In genomic region chr7:107867858-107868466, GRCh38 we compare ENCODE assay signal across 19 cellular contexts. TPM values are rescaled to one million over a fixed set of nuclear protein-coding genes. Genes with fewer than 3 reads are reported as not detected.
DNase-seq lines count a peak whose midpoint lies in the region; ATAC-seq, FAIRE-seq and TF ChIP-seq lines count a peak whose summit lies in the region.
"Had no signal": no experiment of that assay in that cellular context is flagged by ENCODE, and none has a peak within 500 bp of the region (broad histone marks: within the 10 kb centered on the region; RNA-seq: fewer than 3 reads in every experiment).

No MANE protein-coding gene starts in this region.

- H3K4me1 Mint-ChIP-seq in activated CD4-positive, alpha-beta memory T cell treated with anti-CD3 and anti-CD28 coated beads, Interleukin-2, amount 10 ng/mL, durations not matched to agents 7 days and 5 days, result peaks cover 22% of the 10 kb centered on the region
- H3K4me1 Mint-ChIP-seq: H9 had no signal

- no TSS peak for BruUV-seq in HepG2 (replicated peaks; lab: Mats Ljungman, UMichigan)

- H3K9me3 ChIP-seq in liver (ENCODE audit: control insufficient read depth in 4 of 4, low read length in 3 of 4), result no peaks in the 10 kb centered on the region
- no peaks in the 10 kb centered on the region for H3K9me3 ChIP-seq in HepG2 (ENCODE audit: low read length)
- no peaks in the 10 kb centered on the region for H3K9me3 ChIP-seq in right lobe of liver
- H3K9me3 ChIP-seq in gastroesophageal sphincter, result no peaks in the 10 kb centered on the region
- H3K9me3 ChIP-seq: BLaER1 had no signal

- H3K36me3 ChIP-seq in liver (ENCODE audit: control insufficient read depth in 4 of 4, insufficient read depth in 3 of 4, low read depth in 1 of 4, low read length in 3 of 4) (no peaks in the 10 kb centered on the region), HepG2 (replicated peaks in 1 of 2; ENCODE audit: control insufficient read depth in 1 of 2, insufficient read depth in 2 of 2, low read length in 2 of 2) (no peaks in the 10 kb centered on the region), right lobe of liver (no peaks in the 10 kb centered on the region), gastroesophageal sphincter (no peaks in the 10 kb centered on the region)
- H3K36me3 ChIP-seq: BLaER1 had no signal

- CTCF ChIA-PET in HepG2 (lab: Yijun Ruan, JAX; ENCODE audit: low intra/inter-chr PET ratio, low total read pairs), result no interaction called here
- CTCF ChIA-PET in activated CD4-positive, alpha-beta memory T cell treated with anti-CD3 and anti-CD28 coated beads, Interleukin-2, amount 10 ng/mL, durations not matched to agents 7 days and 5 days (lab: Charles Lee), result interaction anchor here (1.3 to 2.3 kb wide), 3 partner anchors 9 to 125 kb away, joined by 4 to 8 read pairs (median 6); partner anchors contain the start of gene CBLL1

- no peaks in the 10 kb centered on the region for H3K36me3 Mint-ChIP-seq in activated CD4-positive, alpha-beta memory T cell treated with anti-CD3 and anti-CD28 coated beads, Interleukin-2, amount 10 ng/mL, durations not matched to agents 7 days and 5 days (ENCODE audit: low read depth)

- DNase-seq in HepG2 (ENCODE audit: low spot score) (no peak), right lobe of liver (no peak)
- no peak for DNase-seq in activated CD4-positive, alpha-beta memory T cell treated with anti-CD3 and anti-CD28 coated beads, Interleukin-2, amount 10 ng/mL, durations not matched to agents 7 days and 5 days
- DNase-seq in activated naive CD4-positive, alpha-beta T cell (lab: John Stamatoyannopoulos, UW), result no peak
- DNase-seq: 8988T; AML-193; Calu3; CD4-positive, CD25-positive, alpha-beta regulatory T cell; DMS 273 treated with DMSO at 0.1 percent for 48 hours; GOT3; H9; HFFc6 had no signal

- H3K4me1 ChIP-seq in liver (ENCODE audit: control insufficient read depth in 4 of 4, insufficient read depth in 4 of 4, low read length in 3 of 4) (peaks cover 8 to 28% (median 20%) of the 10 kb centered on the region in 4 donors), HepG2 (ENCODE audit: insufficient read depth, low read length) (peaks cover 29% of the 10 kb centered on the region), right lobe of liver (peaks cover 0 to 15% (median 5%) of the 10 kb centered on the region in 4 donors), gastroesophageal sphincter (no peaks in the 10 kb centered on the region)
- H3K4me1 ChIP-seq: BLaER1 had no signal

- TF ChIP-seq POLR2A in HepG2 (IDR thresholded peaks at IDR 0.05; ENCODE audit: insufficient read depth in 1 of 2, low read depth in 2 of 2, low read length in 2 of 2) (no peak), right lobe of liver (IDR thresholded peaks at IDR 0.05) (no peak), gastroesophageal sphincter (IDR thresholded peaks at IDR 0.05) (no peak)

- no peaks in the 10 kb centered on the region for H3K79me2 ChIP-seq in HepG2 (ENCODE audit: insufficient read depth, low read length)

- 43% methylated on average over 3 of the region's 3 CpGs for WGBS in liver
- 9% methylated on average over 3 of the region's 3 CpGs for WGBS in HepG2 (ENCODE audit: low lambda C conversion rate)
- 31% methylated on average over 3 of the region's 3 CpGs for WGBS in right lobe of liver (ENCODE audit: insufficient coverage, low coverage, low lambda C conversion rate, missing lambda C conversion rate)
- 67 to 77% methylated on average over 3 of the region's 3 CpGs for WGBS in gastroesophageal sphincter (ENCODE audit: low coverage in 1 of 2), 2 donors

- no peak overlapping the region for H3K27ac Mint-ChIP-seq in activated CD4-positive, alpha-beta memory T cell treated with anti-CD3 and anti-CD28 coated beads, Interleukin-2, amount 10 ng/mL, durations not matched to agents 7 days and 5 days
- H3K27ac Mint-ChIP-seq: CD4-positive, CD25-positive, alpha-beta regulatory T cell; HFFc6 had no signal

- H3K9ac ChIP-seq in liver (ENCODE audit: low read depth in 1 of 2, low read length in 2 of 2) (no peak overlapping the region), HepG2 (ENCODE audit: insufficient read depth, low read depth, low read length) (no peak overlapping the region)
- H3K9ac ChIP-seq: BLaER1 had no signal

- ATAC-seq in HepG2, result no peak
- peak; percentile 54 to 86 (median 80) for ATAC-seq in right lobe of liver
- ATAC-seq in gastroesophageal sphincter, result no peak
- ATAC-seq: GM12878 had no signal

- no peak overlapping the region for H3K4me2 ChIP-seq in HepG2 (ENCODE audit: low read depth, low read length)
- H3K4me2 ChIP-seq: BLaER1 had no signal

- TF ChIP-seq RAD21 in liver (IDR thresholded peaks at IDR 0.05) (no peak), HepG2 (CRISPR knock-in tag; IDR thresholded peaks at IDR 0.05) (no peak)

- H3K4me3 Mint-ChIP-seq in activated CD4-positive, alpha-beta memory T cell treated with anti-CD3 and anti-CD28 coated beads, Interleukin-2, amount 10 ng/mL, durations not matched to agents 7 days and 5 days, result no peak overlapping the region
- H3K4me3 Mint-ChIP-seq: CD4-positive, CD25-positive, alpha-beta regulatory T cell; H9; HFFc6 had no signal

- FAIRE-seq in HepG2 (lab: Jason Lieb, UNC), result no peak
- FAIRE-seq: GM12878, GM18507 had no signal

- in situ Hi-C loops in HepG2 (cut with HindIII; ENCODE audit: extremely low pct_ligation_motif_present, low pct_unique_long_range_greater_than_20kb), result loop anchor here (25.0 kb wide), 1 partner anchor 406 kb away; the partner anchor contains the start of gene GPR22

- H4K20me1 ChIP-seq in HepG2 (ENCODE audit: insufficient read depth, low read length), result no peaks in the 10 kb centered on the region
- H4K20me1 ChIP-seq: BLaER1 had no signal

- no peaks in the 10 kb centered on the region for H3K9me3 Mint-ChIP-seq in activated CD4-positive, alpha-beta memory T cell treated with anti-CD3 and anti-CD28 coated beads, Interleukin-2, amount 10 ng/mL, durations not matched to agents 7 days and 5 days
- H3K9me3 Mint-ChIP-seq: H9, HFFc6 had no signal

- no peak for TF ChIP-seq EP300 in HepG2 (IDR thresholded peaks at IDR 0.05; ENCODE audit: low read depth in 2 of 2, low read length in 2 of 2)
- no peak for TF ChIP-seq EP300 in HepG2 (CRISPR knock-in tag; IDR thresholded peaks at IDR 0.05; ENCODE audit: borderline replicate concordance)
- no peak for TF ChIP-seq EP300 in gastroesophageal sphincter (IDR thresholded peaks at IDR 0.05)

- H3K27ac ChIP-seq in liver (ENCODE audit: low read depth in 1 of 2, low read length in 2 of 2) (no peak overlapping the region), HepG2 (ENCODE audit: extremely low read length, insufficient read depth, low read length) (no peak overlapping the region), VCaP (peak overlapping the region; percentile 64), right lobe of liver (no peak overlapping the region), gastroesophageal sphincter (no peak overlapping the region)
- H3K27ac ChIP-seq: BLaER1, HL-60 had no signal

- H3K4me3 ChIP-seq in liver (ENCODE audit: low read depth in 1 of 3, low read length in 3 of 3) (no peak overlapping the region), HepG2 (replicated peaks in 1 of 3; ENCODE audit: insufficient read depth in 1 of 3, low read depth in 2 of 3, low read length in 3 of 3) (no peak overlapping the region), right lobe of liver (no peak overlapping the region), gastroesophageal sphincter (no peak overlapping the region)
- H3K4me3 ChIP-seq: BLaER1, GM12878 had no signal

- POLR2A ChIA-PET in HepG2 (lab: Yijun Ruan, JAX), result interaction anchor here (0.8 kb wide), 1 partner anchor 11 kb away, joined by 3 read pairs; no protein-coding TSS in a partner anchor
- POLR2A ChIA-PET in activated CD4-positive, alpha-beta memory T cell treated with anti-CD3 and anti-CD28 coated beads, Interleukin-2, amount 10 ng/mL, durations not matched to agents 7 days and 5 days (lab: Charles Lee), result interaction anchor here (1.5 to 2.3 kb wide), 2 partner anchors 10 to 124 kb away, joined by 3 to 9 read pairs; partner anchors contain the start of gene CBLL1

- intact Hi-C loops in HepG2 (cut with micrococcal nuclease; ENCODE audit: unreplicated experiment) (no loop called here), right lobe of liver (cut with DNase I) (no loop called here)

- no peaks in the 10 kb centered on the region for H3K27me3 Mint-ChIP-seq in activated CD4-positive, alpha-beta memory T cell treated with anti-CD3 and anti-CD28 coated beads, Interleukin-2, amount 10 ng/mL, durations not matched to agents 7 days and 5 days

- TF ChIP-seq CTCF in liver (IDR thresholded peaks at IDR 0.05; ENCODE audit: low read depth, low read length, missing input control) (no peak), HepG2 (CRISPR knock-in tag; IDR thresholded peaks at IDR 0.05) (no peak), VCaP (conservative IDR thresholded peaks at IDR 0.05) (no peak), right lobe of liver (IDR thresholded peaks at IDR 0.05) (no peak), gastroesophageal sphincter (IDR thresholded peaks at IDR 0.05) (no peak)

- no peak overlapping the region for H2AFZ ChIP-seq in HepG2 (ENCODE audit: low read length)

- no peaks in the 10 kb centered on the region for H3K27me3 ChIP-seq in liver (ENCODE audit: control insufficient read depth in 4 of 4, insufficient read depth in 4 of 4, low read length in 3 of 4)
- H3K27me3 ChIP-seq in HepG2 (ENCODE audit: control insufficient read depth in 1 of 2, insufficient read depth in 2 of 2, low read length in 2 of 2), result peaks cover 0 to 14% of the 10 kb centered on the region in 2 experiments; a peak in 1 of 5 replicates
- H3K27me3 ChIP-seq in right lobe of liver, result no peaks in the 10 kb centered on the region
- no peaks in the 10 kb centered on the region for H3K27me3 ChIP-seq in gastroesophageal sphincter
- H3K27me3 ChIP-seq: BLaER1 had no signal

RNA-seq across cellular contexts. Expression of gene DLD, which starts 23.0 kb away (rescaled TPM):
- total RNA-seq in liver (10 to 100 TPM; 49.4 to 78.1 TPM), HepG2 (2016; rRNA removed; fragmentation: Illumina TruSeq; extraction: Trizol) (95.2 and 128 TPM in 2 replicates), right lobe of liver (10 to 100 TPM; 51.5 to 69.4 (median 61.0) TPM), gastroesophageal sphincter (100 to 1,000 TPM in 3 of 4 donors, 10 to 100 TPM in 1; 79.3 to 246 (median 148) TPM)
- polyA plus RNA-seq in liver (100 to 1,000 TPM in 1 of 2 donors, 10 to 100 TPM in 1; 56.1 to 121 TPM), HepG2 (2011; rRNA removed) (49.1 and 56.8 TPM in 2 replicates)
- 4.0 and 6.8 TPM in 2 replicates for total RNA-seq in HepG2 (2016; cell fraction: cytosol; rRNA removed; fragmentation: Illumina TruSeq; extraction: Trizol; ENCODE audit: low read depth)
- total RNA-seq in HepG2 (2016; cell fraction: insoluble cytoplasmic fraction; rRNA removed; fragmentation: Illumina TruSeq; extraction: Trizol), result 89.3 and 126 TPM in 2 replicates
- 14.2 and 16.2 TPM in 2 replicates for total RNA-seq in HepG2 (2016; cell fraction: membrane; rRNA removed; fragmentation: Illumina TruSeq; extraction: Trizol)
- total RNA-seq in HepG2 (2016; cell fraction: nucleus; rRNA removed; fragmentation: Illumina TruSeq; extraction: Trizol), result 61.9 and 75.0 TPM in 2 replicates
- 55.9 and 73.4 TPM in 2 replicates for polyA plus RNA-seq in HepG2 (2011; cell fraction: cytosol; rRNA removed)
- 25.3 and 27.2 TPM in 2 replicates for polyA plus RNA-seq in HepG2 (2011; cell fraction: nucleus; rRNA removed)
- polyA plus RNA-seq in HepG2 (2012), result 72.7 and 78.6 TPM in 2 replicates
- polyA plus RNA-seq in HepG2 (2016; cell fraction: cytosol; fragmentation: Illumina TruSeq; extraction: Trizol; ENCODE audit: low read depth), result 5.4 and 5.8 TPM in 2 replicates
- 120 and 143 TPM in 2 replicates for polyA plus RNA-seq in HepG2 (2016; cell fraction: insoluble cytoplasmic fraction; fragmentation: Illumina TruSeq; extraction: Trizol; ENCODE audit: low read depth)
- 9.0 and 13.3 TPM in 2 replicates for polyA plus RNA-seq in HepG2 (2016; cell fraction: membrane; fragmentation: Illumina TruSeq; extraction: Trizol; ENCODE audit: low read depth)
- polyA plus RNA-seq in HepG2 (2016; cell fraction: nucleus; fragmentation: Illumina TruSeq; extraction: Trizol; ENCODE audit: insufficient read depth, low read depth), result 59.8 and 70.0 TPM in 2 replicates
- polyA minus RNA-seq in HepG2 (2011; rRNA and poly(A)+ RNA removed; ENCODE audit: low replicate concordance), result 41.9 and 55.9 TPM in 2 replicates
- 27.3 and 39.1 TPM in 2 replicates for polyA minus RNA-seq in HepG2 (2011; cell fraction: cytosol; rRNA and poly(A)+ RNA removed)
- 49.2 and 53.0 TPM in 2 replicates for polyA minus RNA-seq in HepG2 (2011; cell fraction: nucleus; rRNA and poly(A)+ RNA removed)
- total RNA-seq in activated CD4-positive, alpha-beta memory T cell treated with anti-CD3 and anti-CD28 coated beads, Interleukin-2, amount 10 ng/mL, durations not matched to agents 7 days and 5 days, result 10 to 100 TPM; 68.2 to 70.6 TPM

Comparison
In these comparisons a context has a peak if more than half of its experiments do, and no peak if none do; other contexts are left out.
1. ATAC-seq: peak in right lobe of liver (4 of 4); none in HepG2 (single experiment) and gastroesophageal sphincter (single experiment).